Comparison of ENCODE assay signal across 8 cellular contexts in genomic region chr17:43368740-43369506, GRCh38. TPM values are rescaled to one million over a fixed set of nuclear protein-coding genes. Genes with fewer than 3 reads are reported as not detected.
DNase-seq lines count a peak whose midpoint lies in the region; ATAC-seq and TF ChIP-seq lines count a peak whose summit lies in the region.

No MANE protein-coding gene starts in this region.

- ATAC-seq in GM19463 (IDR thresholded peaks at IDR 0.05; ENCODE audit: unreplicated experiment) (peak; percentile 34), left ventricle myocardium superior (peak; percentile 87)

- peaks cover 15% of the 10 kb centered on the region for H3K4me1 Mint-ChIP-seq in progenitor cell of endocrine pancreas (ENCODE audit: low read depth)

- peak overlapping the region; percentile 100 for H3K27ac Mint-ChIP-seq in progenitor cell of endocrine pancreas

- peak overlapping the region; percentile 100 for H3K27ac ChIP-seq in ascending aorta
- no peak overlapping the region; the same call in 1 of the 2 replicates for H3K27ac ChIP-seq in SJCRH30

- H3K4me1 ChIP-seq in ascending aorta (peaks cover 2 to 18% of the 10 kb centered on the region in 2 donors), SJCRH30 (peaks cover 8% of the 10 kb centered on the region)

- H3K9me3 Mint-ChIP-seq in progenitor cell of endocrine pancreas (ENCODE audit: low read depth): no peaks in the 10 kb centered on the region

- no peaks in the 10 kb centered on the region for H3K9me3 ChIP-seq in ascending aorta
- no peaks in the 10 kb centered on the region for H3K9me3 ChIP-seq in SJCRH30 (replicated peaks)

- H3K27me3 ChIP-seq in ascending aorta: no peaks in the 10 kb centered on the region
- no peaks in the 10 kb centered on the region for H3K27me3 ChIP-seq in SJCRH30

- H3K36me3 ChIP-seq in ascending aorta (no peaks in the 10 kb centered on the region), SJCRH30 (no peaks in the 10 kb centered on the region)

- TF ChIP-seq CTCF in AG09309 (IDR thresholded peaks at IDR 0.05; ENCODE audit: control insufficient read depth, insufficient read depth, low read depth, low read length, missing control alignments) (no peak), ascending aorta (IDR thresholded peaks at IDR 0.05) (peak in 1 of 3 experiments; percentile 5), progenitor cell of endocrine pancreas (IDR thresholded peaks at IDR 0.05; ENCODE audit: unreplicated experiment) (no peak)

- intact Hi-C loops in ascending aorta (cut with DNase I): loop anchor here (1.0 to 10.0 kb wide), 5 partner anchors 9 to 536 kb away; partner anchors contain the start of genes DHX8 and MPP2
- intact Hi-C loops in left ventricle myocardium superior (cut with micrococcal nuclease): no loop called here

- no peak for DNase-seq in AG09309 (ENCODE audit: low read depth)
- DNase-seq in NCI-H1436 (lab: John Stamatoyannopoulos, UW): peak; percentile 90
- DNase-seq in T-helper 2 cell: peak; percentile 28 to 77 (median 52)
- DNase-seq in ascending aorta (ENCODE audit: low spot score in 2 of 2): peak in 1 of 2 donors; percentile 89
- peak; percentile 90 for DNase-seq in left ventricle myocardium superior
- DNase-seq in progenitor cell of endocrine pancreas (ENCODE audit: low spot score, unreplicated experiment): peak; percentile 51
- DNase-seq in SJCRH30: no peak

- H3K27me3 Mint-ChIP-seq in progenitor cell of endocrine pancreas: no peaks in the 10 kb centered on the region

- H3K4me3 Mint-ChIP-seq in progenitor cell of endocrine pancreas (ENCODE audit: low read depth): peak overlapping the region; percentile 79

- H3K36me3 Mint-ChIP-seq in progenitor cell of endocrine pancreas (ENCODE audit: insufficient read depth): no peaks in the 10 kb centered on the region

- H3K4me3 ChIP-seq in AG09309 (ENCODE audit: control insufficient read depth, low read depth, low read length) (peak overlapping the region; percentile 40), ascending aorta (peak overlapping the region; percentile 62 to 70), SJCRH30 (no peak overlapping the region)

RNA-seq across cellular contexts. Expression of gene ARL4D, which starts 29.9 kb away (rescaled TPM):
- total RNA-seq in ascending aorta (3.3 TPM), left ventricle myocardium superior (6.7 TPM), progenitor cell of endocrine pancreas (4.9 and 5.9 TPM in 2 replicates)
- total RNA-seq in SJCRH30 (2014; rRNA removed; shearing (Covaris generic)): 5.3 and 5.4 TPM in 2 replicates

Comparison
In these comparisons a context has a peak if more than half of its experiments do, and no peak if none do; other contexts are left out.
1. DNase-seq: peak in NCI-H1436 (single experiment), T-helper 2 cell (5 of 5), left ventricle myocardium superior (single experiment) and progenitor cell of endocrine pancreas (single experiment); none in AG09309 (single experiment) and SJCRH30 (0 of 2).